Comparison of ENCODE assay signal across 25 cellular contexts in the genomic region with DNA sequence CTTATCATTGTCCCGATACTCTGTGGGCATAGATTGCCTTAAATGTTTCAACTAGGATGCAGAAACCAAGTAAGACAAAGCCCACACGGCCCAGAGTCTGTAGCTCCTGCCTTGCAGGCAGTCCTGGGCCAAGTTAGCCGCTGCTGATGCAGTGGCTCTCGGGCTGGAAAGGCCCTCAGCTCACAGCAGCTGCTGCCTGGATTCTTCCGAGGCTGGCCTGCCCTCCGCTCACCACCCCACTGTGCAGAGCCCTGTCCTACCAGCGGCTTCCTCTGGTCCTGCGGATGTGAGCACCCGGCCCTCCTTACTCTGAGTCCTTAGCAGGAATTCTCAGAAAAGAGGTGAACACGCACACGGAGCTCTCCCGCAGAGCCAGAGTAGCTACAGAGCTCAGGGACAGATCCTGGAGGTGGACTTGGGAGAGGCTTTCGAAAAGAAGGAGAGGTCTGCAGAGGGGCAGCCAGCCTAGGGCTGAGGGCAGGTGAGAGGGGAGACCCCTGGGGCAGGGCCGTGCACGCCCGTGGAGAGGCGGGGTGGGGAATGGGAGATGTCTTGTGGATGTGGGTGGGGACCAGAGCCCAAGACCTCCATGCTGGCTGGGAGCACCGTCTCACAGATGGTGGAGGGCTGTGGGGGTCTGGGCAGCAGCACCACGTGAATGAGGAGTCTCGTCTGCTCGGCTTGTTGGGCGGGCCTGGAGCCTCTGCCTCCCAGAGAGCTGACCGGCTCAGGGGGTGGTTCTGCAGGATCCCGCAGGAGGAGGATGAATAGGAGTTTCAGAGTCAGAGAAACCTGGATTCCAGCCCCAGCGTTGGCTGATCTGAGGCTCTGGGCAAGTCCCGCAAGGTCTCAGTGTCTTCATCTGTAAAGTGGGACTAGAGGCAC.
DNase-seq lines count a peak whose midpoint lies in the region; ATAC-seq and TF ChIP-seq lines count a peak whose summit lies in the region.
"Had no signal": no experiment of that assay in that cellular context is flagged by ENCODE, and none has a peak within 500 bp of the region (broad histone marks: within the 10 kb centered on the region; RNA-seq: fewer than 3 reads in every experiment).

No MANE protein-coding gene starts in this region.

- H3K27ac Mint-ChIP-seq in chondrocyte (ENCODE audit: unreplicated experiment) (no peak overlapping the region), mesothelial cell of epicardium (no peak overlapping the region)
- H3K27ac Mint-ChIP-seq in activated T-helper 17 cell treated with anti-CD3 and anti-CD28 coated beads, Interleukin-2, amount 50 U/mL, for 72 hours, result no peak overlapping the region
- H3K27ac Mint-ChIP-seq: nephron progenitor cell; T-helper 2 cell treated with Interferon-gamma antibody and Interleukin-4, amounts not matched to agents 5 μg/mL and 100 μg/mL, for 36 hours had no signal

- DNase-seq in cardiac septum (ENCODE audit: low spot score) (peak; percentile 75), right cardiac atrium (no peak), chondrocyte (ENCODE audit: low spot score) (peak; percentile 66), mesothelial cell of epicardium (ENCODE audit: low spot score in 2 of 2, unreplicated experiment in 2 of 2) (peak; percentile 6 to 36), ureter (ENCODE audit: low spot score) (peak; percentile 29), superior temporal gyrus (ENCODE audit: extremely low spot score) (no peak)
- DNase-seq: Calu3; effector CD8-positive, alpha-beta T cell; EL; gastrocnemius medialis; midbrain; NCI-H146; NCI-H2171; NCI-H526; nephron progenitor cell; stimulated activated CD4-positive, alpha-beta T cell treated with anti-CD3 and anti-CD28 coated beads, Interleukin-4, amount 100 ng/mL, for 1 hour had no signal

- no peaks in the 10 kb centered on the region for H3K4me1 Mint-ChIP-seq in chondrocyte (ENCODE audit: low read depth)
- peaks cover 7% of the 10 kb centered on the region for H3K4me1 Mint-ChIP-seq in mesothelial cell of epicardium
- H3K4me1 Mint-ChIP-seq in activated T-helper 17 cell treated with anti-CD3 and anti-CD28 coated beads, Interleukin-2, amount 50 U/mL, for 72 hours, result no peaks in the 10 kb centered on the region

- H3K36me3 Mint-ChIP-seq in chondrocyte (ENCODE audit: low read depth), result no peaks in the 10 kb centered on the region
- H3K36me3 Mint-ChIP-seq in mesothelial cell of epicardium, result no peaks in the 10 kb centered on the region
- no peaks in the 10 kb centered on the region for H3K36me3 Mint-ChIP-seq in activated T-helper 17 cell treated with anti-CD3 and anti-CD28 coated beads, Interleukin-2, amount 50 U/mL, for 72 hours (ENCODE audit: low read depth)

- H3K4me3 Mint-ChIP-seq in chondrocyte (ENCODE audit: unreplicated experiment), result no peak overlapping the region
- no peak overlapping the region for H3K4me3 Mint-ChIP-seq in mesothelial cell of epicardium
- no peak overlapping the region for H3K4me3 Mint-ChIP-seq in activated T-helper 17 cell treated with anti-CD3 and anti-CD28 coated beads, Interleukin-2, amount 50 U/mL, for 72 hours
- H3K4me3 Mint-ChIP-seq: central memory CD8-positive, alpha-beta T cell; nephron progenitor cell; T-helper 2 cell treated with Interferon-gamma antibody and Interleukin-4, amounts not matched to agents 5 μg/mL and 100 μg/mL, for 36 hours had no signal

- intact Hi-C loops in cardiac septum (cut with DNase I) (no loop called here), right cardiac atrium (cut with DNase I) (no loop called here)

- no peaks in the 10 kb centered on the region for H3K9me3 ChIP-seq in right cardiac atrium (ENCODE audit: control insufficient read depth, low read length)
- H3K9me3 ChIP-seq: BLaER1 treated with 17β-estradiol and CSF1 and Interleukin-3, amounts not matched to agents 10 nM and 100 nM; gastrocnemius medialis; uterus had no signal

- ATAC-seq in right cardiac atrium, result no peak
- ATAC-seq in activated T-helper 17 cell treated with anti-CD3 and anti-CD28 coated beads, Interleukin-2, amount 50 U/mL, for 72 hours (replicated peaks), result no peak
- ATAC-seq in GM21825 (IDR thresholded peaks at IDR 0.05; ENCODE audit: unreplicated experiment), result no peak
- ATAC-seq: esophagus mucosa, gastrocnemius medialis, SK-N-SH treated with all-trans-retinoic acid at 6 μM for 48 hours had no signal

- no peak overlapping the region for H3K4me3 ChIP-seq in right cardiac atrium (ENCODE audit: low read length)
- H3K4me3 ChIP-seq: BLaER1 treated with 17β-estradiol and CSF1 and Interleukin-3, amounts not matched to agents 10 nM and 100 nM; gastrocnemius medialis; uterus had no signal

- no peaks in the 10 kb centered on the region for H3K4me1 ChIP-seq in right cardiac atrium (ENCODE audit: control insufficient read depth, insufficient read depth, low read length)
- H3K4me1 ChIP-seq: gastrocnemius medialis, uterus had no signal

- TF ChIP-seq CTCF in chondrocyte (IDR thresholded peaks at IDR 0.05) (no peak), mesothelial cell of epicardium (IDR thresholded peaks at IDR 0.05; ENCODE audit: unreplicated experiment) (no peak)

- H3K27me3 Mint-ChIP-seq in chondrocyte (ENCODE audit: low read depth) (peaks cover 26% of the 10 kb centered on the region), mesothelial cell of epicardium (ENCODE audit: low read depth) (peaks cover 5% of the 10 kb centered on the region)
- H3K27me3 Mint-ChIP-seq in activated T-helper 17 cell treated with anti-CD3 and anti-CD28 coated beads, Interleukin-2, amount 50 U/mL, for 72 hours, result peaks cover 7% of the 10 kb centered on the region

- no peaks in the 10 kb centered on the region for H3K27me3 ChIP-seq in right cardiac atrium (ENCODE audit: control insufficient read depth, insufficient read depth)
- H3K27me3 ChIP-seq: uterus had no signal

- 68% methylated on average over 26 of the region's 26 CpGs for WGBS in right cardiac atrium

- H3K27ac ChIP-seq in right cardiac atrium (ENCODE audit: low read length), result no peak overlapping the region
- H3K27ac ChIP-seq: BLaER1 treated with 17β-estradiol and CSF1 and Interleukin-3, amounts not matched to agents 10 nM and 100 nM; gastrocnemius medialis; RWPE1; uterus had no signal

- H3K9me3 Mint-ChIP-seq in chondrocyte (ENCODE audit: low read depth), result no peaks in the 10 kb centered on the region
- no peaks in the 10 kb centered on the region for H3K9me3 Mint-ChIP-seq in mesothelial cell of epicardium
- peaks cover 2% of the 10 kb centered on the region for H3K9me3 Mint-ChIP-seq in activated T-helper 17 cell treated with anti-CD3 and anti-CD28 coated beads, Interleukin-2, amount 50 U/mL, for 72 hours
- H3K9me3 Mint-ChIP-seq: central memory CD8-positive, alpha-beta T cell; nephron progenitor cell; T-helper 2 cell treated with Interferon-gamma antibody and Interleukin-4, amounts not matched to agents 5 μg/mL and 100 μg/mL, for 36 hours had no signal

Comparison
In these comparisons a context has a peak if more than half of its experiments do, and no peak if none do; other contexts are left out.
1. DNase-seq: peak in cardiac septum (single experiment), chondrocyte (single experiment), mesothelial cell of epicardium (2 of 2) and ureter (single experiment); none in right cardiac atrium (0 of 3) and superior temporal gyrus (single experiment).